ENCODE assay signal across 15 cellular contexts in genomic region chr1:156073110-156073693, GRCh38. TPM values are rescaled to one million over a fixed set of nuclear protein-coding genes. Genes with fewer than 3 reads are reported as not detected.
DNase-seq lines count a peak whose midpoint lies in the region; ATAC-seq and TF ChIP-seq lines count a peak whose summit lies in the region.
"Had no signal": no experiment of that assay in that cellular context is flagged by ENCODE, and none has a peak within 500 bp of the region (broad histone marks: within the 10 kb centered on the region; RNA-seq: fewer than 3 reads in every experiment).

No MANE protein-coding gene starts in this region.

- no peaks in the 10 kb centered on the region for H3K9me3 Mint-ChIP-seq in type B pancreatic cell

- H3K36me3 ChIP-seq in cardiac muscle cell (peaks cover 16% of the 10 kb centered on the region), WERI-Rb-1 (peaks cover 51% of the 10 kb centered on the region), mesodermal cell (ENCODE audit: control insufficient read depth, insufficient read depth, low read length) (peaks cover 53% of the 10 kb centered on the region), uterus (no peaks in the 10 kb centered on the region)

- H3K9me3 ChIP-seq in cardiac muscle cell (ENCODE audit: low read depth) (no peaks in the 10 kb centered on the region), WERI-Rb-1 (ENCODE audit: severe bottlenecking) (no peaks in the 10 kb centered on the region), mesodermal cell (ENCODE audit: control insufficient read depth, low read length) (no peaks in the 10 kb centered on the region), uterus (no peaks in the 10 kb centered on the region)
- H3K9me3 ChIP-seq: SK-N-SH had no signal

- no peak overlapping the region for H3K4me3 Mint-ChIP-seq in type B pancreatic cell
- H3K4me3 Mint-ChIP-seq: CD4-positive, alpha-beta memory T cell had no signal

- intact Hi-C loops in cardiac septum (cut with DNase I) (no loop called here), uterus (cut with DNase I; ENCODE audit: low total_unique reads) (no loop called here)

- no peak for ATAC-seq in GM18858 (IDR thresholded peaks at IDR 0.05; ENCODE audit: unreplicated experiment)

- no peak overlapping the region for H3K4me3 ChIP-seq in cardiac muscle cell
- H3K4me3 ChIP-seq in WERI-Rb-1 (ENCODE audit: low read depth, low read length) = no peak overlapping the region
- no peak overlapping the region for H3K4me3 ChIP-seq in mesodermal cell (ENCODE audit: extremely low read depth, insufficient read depth, low read length, poor library complexity, severe bottlenecking)
- no peak overlapping the region for H3K4me3 ChIP-seq in uterus
- H3K4me3 ChIP-seq: PC-9 had no signal

- TF ChIP-seq CTCF in cardiac muscle cell (IDR thresholded peaks at IDR 0.05; ENCODE audit: low read depth, low read length) = no peak
- no peak for TF ChIP-seq CTCF in WERI-Rb-1 (IDR thresholded peaks at IDR 0.05; ENCODE audit: low read depth, low read length)
- TF ChIP-seq CTCF in type B pancreatic cell (conservative IDR thresholded peaks at IDR 0.05) = no peak
- no peak for TF ChIP-seq CTCF in uterus (IDR thresholded peaks at IDR 0.05)

- peaks cover 32% of the 10 kb centered on the region for H3K36me3 Mint-ChIP-seq in type B pancreatic cell
- H3K36me3 Mint-ChIP-seq: CD4-positive, alpha-beta memory T cell had no signal

- H3K27me3 ChIP-seq in cardiac muscle cell (no peaks in the 10 kb centered on the region), WERI-Rb-1 (ENCODE audit: insufficient read depth, low read depth, severe bottlenecking) (no peaks in the 10 kb centered on the region), uterus (no peaks in the 10 kb centered on the region)

- peak overlapping the region; percentile 81 for H3K27ac ChIP-seq in cardiac muscle cell
- H3K27ac ChIP-seq in WERI-Rb-1 = peak overlapping the region; percentile 70
- peak overlapping the region; percentile 36 for H3K27ac ChIP-seq in mesodermal cell (ENCODE audit: low read depth, low read length, severe bottlenecking)
- no peak overlapping the region for H3K27ac ChIP-seq in uterus
- H3K27ac ChIP-seq: PC-9 had no signal

- no peak for DNase-seq in cardiac muscle cell (ENCODE audit: low read depth in 1 of 2, low spot score in 1 of 2)
- no peak for DNase-seq in cardiac septum (ENCODE audit: low spot score)
- DNase-seq in WERI-Rb-1 = no peak
- no peak for DNase-seq in type B pancreatic cell (ENCODE audit: extremely low spot score, unreplicated experiment)
- DNase-seq in NCI-H82 (lab: John Stamatoyannopoulos, UW) = no peak
- DNase-seq in uterus = no peak
- DNase-seq: 8988T; Calu3; CD4-positive, alpha-beta memory T cell; NCI-H187; PC-9; SK-N-SH had no signal

- H3K4me1 ChIP-seq in cardiac muscle cell (ENCODE audit: low read depth) (peaks cover 56% of the 10 kb centered on the region), mesodermal cell (ENCODE audit: control insufficient read depth, insufficient read depth, low read length, poor library complexity, severe bottlenecking) (peaks cover 39% of the 10 kb centered on the region), uterus (no peaks in the 10 kb centered on the region)

- H3K27me3 Mint-ChIP-seq in type B pancreatic cell = no peaks in the 10 kb centered on the region

- 0% methylated on average over 1 of the region's 1 CpG for WGBS in mesodermal cell (ENCODE audit: insufficient coverage in 2 of 2), 2 experiments

- peak overlapping the region; percentile 78 for H3K27ac Mint-ChIP-seq in type B pancreatic cell
- H3K27ac Mint-ChIP-seq: CD4-positive, alpha-beta memory T cell had no signal

- H3K4me1 Mint-ChIP-seq in type B pancreatic cell (ENCODE audit: unreplicated experiment) = peaks cover 39% of the 10 kb centered on the region

- TF ChIP-seq POLR2A in uterus (IDR thresholded peaks at IDR 0.05) = no peak

RNA-seq across cellular contexts. Expression of gene MEX3A, which starts 9.1 kb away (rescaled TPM):
- total RNA-seq in cardiac muscle cell = 48.8 and 58.6 TPM in 2 replicates
- polyA plus RNA-seq in cardiac muscle cell = 17.2 and 24.8 TPM in 2 replicates
- total RNA-seq in cardiac septum = 0.24 TPM
- 61.7 TPM for polyA plus RNA-seq in mesodermal cell (2013, experiment 1 of 2)
- 47.5 TPM for polyA plus RNA-seq in mesodermal cell (2013, experiment 2 of 2)
- 31.0 and 61.9 TPM in 2 replicates for total RNA-seq in type B pancreatic cell (ENCODE audit: low replicate concordance)
- total RNA-seq in uterus = 10 to 100 TPM in 1 of 4 donors, 1 to 10 TPM in 1, under 1 TPM in 2; 0.29 to 13.3 (median 2.0) TPM
- total RNA-seq: CD4-positive, alpha-beta memory T cell had no signal
- polyA plus RNA-seq: CD4-positive, alpha-beta memory T cell had no signal

RNA-seq across cellular contexts. Expression of gene RAB25, which starts 12.2 kb away (rescaled TPM):
- total RNA-seq in cardiac muscle cell (1.6 and 3.1 TPM in 2 replicates), cardiac septum (not detected), type B pancreatic cell (ENCODE audit: low replicate concordance) (97.9 and 294 TPM in 2 replicates), uterus (1 to 10 TPM in 2 of 4 donors, not detected in 2; 5.0 to 5.5 TPM)
- 2.1 and 2.4 TPM in 2 replicates for polyA plus RNA-seq in cardiac muscle cell
- polyA plus RNA-seq in mesodermal cell (2013, experiment 1 of 2) = 0.74 TPM
- 0.91 TPM for polyA plus RNA-seq in mesodermal cell (2013, experiment 2 of 2)
- polyA plus RNA-seq: BJ, SK-N-SH had no signal

RNA-seq across cellular contexts. Expression of gene LAMTOR2, which starts 18.6 kb away (rescaled TPM):
- total RNA-seq in cardiac muscle cell (75.5 and 116 TPM in 2 replicates), cardiac septum (49.8 TPM), type B pancreatic cell (ENCODE audit: low replicate concordance) (55.6 and 60.9 TPM in 2 replicates), uterus (10 to 100 TPM; 17.3 to 97.6 (median 38.1) TPM)
- 199 and 208 TPM in 2 replicates for polyA plus RNA-seq in cardiac muscle cell
- polyA plus RNA-seq in mesodermal cell (2013, experiment 1 of 2) = 87.0 TPM
- polyA plus RNA-seq in mesodermal cell (2013, experiment 2 of 2) = 84.4 TPM

RNA-seq across cellular contexts. Expression of gene UBQLN4, which starts 19.6 kb away (rescaled TPM):
- total RNA-seq in cardiac muscle cell (43.1 and 51.0 TPM in 2 replicates), cardiac septum (26.3 TPM), type B pancreatic cell (ENCODE audit: low replicate concordance) (40.3 and 54.5 TPM in 2 replicates), uterus (10 to 100 TPM in 2 of 4 donors, 1 to 10 TPM in 2; 2.6 to 47.0 (median 12.8) TPM)
- polyA plus RNA-seq in cardiac muscle cell = 29.2 and 38.5 TPM in 2 replicates
- 49.2 TPM for polyA plus RNA-seq in mesodermal cell (2013, experiment 1 of 2)
- 41.5 TPM for polyA plus RNA-seq in mesodermal cell (2013, experiment 2 of 2)

RNA-seq across cellular contexts. Expression of gene LMNA, which starts 41.3 kb away (rescaled TPM):
- total RNA-seq in cardiac muscle cell (128 and 139 TPM in 2 replicates), cardiac septum (298 TPM), type B pancreatic cell (ENCODE audit: low replicate concordance) (141 and 400 TPM in 2 replicates), uterus (100 to 1,000 TPM; 245 to 533 (median 373) TPM)
- polyA plus RNA-seq in cardiac muscle cell = 99.4 and 149 TPM in 2 replicates
- polyA plus RNA-seq in mesodermal cell (2013, experiment 1 of 2) = 193 TPM
- 171 TPM for polyA plus RNA-seq in mesodermal cell (2013, experiment 2 of 2)

Comparison
In these comparisons a context has a peak if more than half of its experiments do, and no peak if none do; other contexts are left out.
1. H3K27ac ChIP-seq: peak in cardiac muscle cell (single experiment), WERI-Rb-1 (single experiment) and mesodermal cell (single experiment); none in uterus (0 of 2).
2. RNA of gene RAB25, which starts 12.2 kb away (total RNA-seq): 97.9 to 294 TPM in type B pancreatic cell; 5.0 to 5.5 TPM in uterus, 1.6 to 3.1 TPM in cardiac muscle cell and not detected in cardiac septum (single experiment); every median in the first group is over 10 times any median in the second.